In genomic region chr2:28622101-28622499, GRCh38 we compare ENCODE assay signal across 8 cellular contexts.
DNase-seq lines count a peak whose midpoint lies in the region; ATAC-seq and TF ChIP-seq lines count a peak whose summit lies in the region.

No MANE protein-coding gene starts in this region.

- no peaks in the 10 kb centered on the region for H3K27me3 Mint-ChIP-seq in stimulated activated naive CD8-positive, alpha-beta T cell treated with anti-CD3 and anti-CD28 coated beads, Interleukin-15, Interleukin-2, amounts not matched to agents 100 ng/mL and 50 ng/mL, for 24 hours
- H3K27me3 Mint-ChIP-seq in nephron progenitor cell (ENCODE audit: low read depth, poor library complexity): no peaks in the 10 kb centered on the region

- no peaks in the 10 kb centered on the region for H3K36me3 ChIP-seq in effector memory CD4-positive, alpha-beta T cell (ENCODE audit: control insufficient read depth, insufficient read depth, low read length)
- H3K36me3 ChIP-seq in aorta (ENCODE audit: control insufficient read depth in 1 of 2, insufficient read depth in 2 of 2, low read length in 1 of 2): no peaks in the 10 kb centered on the region

- H3K4me3 Mint-ChIP-seq in stimulated activated naive CD8-positive, alpha-beta T cell treated with anti-CD3 and anti-CD28 coated beads, Interleukin-15, Interleukin-2, amounts not matched to agents 100 ng/mL and 50 ng/mL, for 24 hours: peak overlapping the region; percentile 55
- H3K4me3 Mint-ChIP-seq in nephron progenitor cell: peak overlapping the region; percentile 11

- H3K9me3 Mint-ChIP-seq in stimulated activated naive CD8-positive, alpha-beta T cell treated with anti-CD3 and anti-CD28 coated beads, Interleukin-15, Interleukin-2, amounts not matched to agents 100 ng/mL and 50 ng/mL, for 24 hours: no peaks in the 10 kb centered on the region
- H3K9me3 Mint-ChIP-seq in nephron progenitor cell: no peaks in the 10 kb centered on the region

- no peaks in the 10 kb centered on the region for H3K27me3 ChIP-seq in effector memory CD4-positive, alpha-beta T cell (replicated peaks; ENCODE audit: control insufficient read depth, insufficient read depth, low read length, poor library complexity, severe bottlenecking)
- H3K27me3 ChIP-seq in aorta (ENCODE audit: control insufficient read depth in 1 of 2, insufficient read depth in 2 of 2, low read length in 1 of 2): no peaks in the 10 kb centered on the region

- H3K4me3 ChIP-seq in effector memory CD4-positive, alpha-beta T cell (ENCODE audit: insufficient read depth, low read depth, low read length, poor library complexity, severe bottlenecking): no peak overlapping the region
- no peak overlapping the region for H3K4me3 ChIP-seq in aorta (ENCODE audit: low read length in 2 of 2)

- no peaks in the 10 kb centered on the region for H3K4me1 Mint-ChIP-seq in stimulated activated naive CD8-positive, alpha-beta T cell treated with anti-CD3 and anti-CD28 coated beads, Interleukin-15, Interleukin-2, amounts not matched to agents 100 ng/mL and 50 ng/mL, for 24 hours (ENCODE audit: low read depth)
- H3K4me1 Mint-ChIP-seq in nephron progenitor cell: peaks cover 76% of the 10 kb centered on the region

- H3K27ac ChIP-seq in effector memory CD4-positive, alpha-beta T cell (ENCODE audit: insufficient read depth, low read length, poor library complexity, severe bottlenecking): peak overlapping the region; percentile 98
- H3K27ac ChIP-seq in aorta (ENCODE audit: low read depth in 1 of 2, low read length in 2 of 2): peak overlapping the region; percentile 83 to 88

- peaks cover 65% of the 10 kb centered on the region for H3K4me1 ChIP-seq in effector memory CD4-positive, alpha-beta T cell (ENCODE audit: control insufficient read depth, insufficient read depth, low read length, poor library complexity, severe bottlenecking)
- peaks cover 0 to 2% of the 10 kb centered on the region in 2 donors for H3K4me1 ChIP-seq in aorta (ENCODE audit: control insufficient read depth in 1 of 2, insufficient read depth in 2 of 2, low read length in 2 of 2)

- peak overlapping the region; percentile 91 for H3K27ac Mint-ChIP-seq in stimulated activated naive CD8-positive, alpha-beta T cell treated with anti-CD3 and anti-CD28 coated beads, Interleukin-15, Interleukin-2, amounts not matched to agents 100 ng/mL and 50 ng/mL, for 24 hours
- peak overlapping the region; percentile 94 for H3K27ac Mint-ChIP-seq in nephron progenitor cell

- no peaks in the 10 kb centered on the region for H3K9me3 ChIP-seq in effector memory CD4-positive, alpha-beta T cell (ENCODE audit: control insufficient read depth, low read length)
- H3K9me3 ChIP-seq in aorta (ENCODE audit: control insufficient read depth, low read length): no peaks in the 10 kb centered on the region

- ATAC-seq in stimulated activated naive CD8-positive, alpha-beta T cell treated with anti-CD3 and anti-CD28 coated beads, Interleukin-15, Interleukin-2, amounts not matched to agents 100 U/mL and 50 U/mL, for 24 hours: no peak
- ATAC-seq in aorta (ENCODE audit: low FRiP score): no peak
- no peak for ATAC-seq in GM19452 (IDR thresholded peaks at IDR 0.05; ENCODE audit: unreplicated experiment)

- WGBS in aorta, 2 donors: 8 to 19% methylated on average over 2 of the region's 2 CpGs

- no peaks in the 10 kb centered on the region for H3K36me3 Mint-ChIP-seq in stimulated activated naive CD8-positive, alpha-beta T cell treated with anti-CD3 and anti-CD28 coated beads, Interleukin-15, Interleukin-2, amounts not matched to agents 100 ng/mL and 50 ng/mL, for 24 hours (ENCODE audit: low read depth)
- no peaks in the 10 kb centered on the region for H3K36me3 Mint-ChIP-seq in nephron progenitor cell (ENCODE audit: low read depth)

- TF ChIP-seq CTCF in nephron progenitor cell (IDR thresholded peaks at IDR 0.05): no peak

- no peak for DNase-seq in stimulated activated naive CD8-positive, alpha-beta T cell treated with anti-CD3 and anti-CD28 coated beads, Interleukin-15, Interleukin-2, amounts not matched to agents 100 U/mL and 50 U/mL, for 24 hours
- DNase-seq in effector memory CD4-positive, alpha-beta T cell: no peak
- DNase-seq in nephron progenitor cell: no peak
- peak in 1 of 2 donors; percentile 9 for DNase-seq in aorta
- no peak for DNase-seq in NK-92 (lab: John Stamatoyannopoulos, UW; ENCODE audit: unreplicated experiment)
- no peak for DNase-seq in NAMALWA (ENCODE audit: low spot score)

- intact Hi-C loops in aorta (cut with DNase I): no loop called here
